31 cellular contexts compared by ENCODE assay signal in the genomic region with DNA sequence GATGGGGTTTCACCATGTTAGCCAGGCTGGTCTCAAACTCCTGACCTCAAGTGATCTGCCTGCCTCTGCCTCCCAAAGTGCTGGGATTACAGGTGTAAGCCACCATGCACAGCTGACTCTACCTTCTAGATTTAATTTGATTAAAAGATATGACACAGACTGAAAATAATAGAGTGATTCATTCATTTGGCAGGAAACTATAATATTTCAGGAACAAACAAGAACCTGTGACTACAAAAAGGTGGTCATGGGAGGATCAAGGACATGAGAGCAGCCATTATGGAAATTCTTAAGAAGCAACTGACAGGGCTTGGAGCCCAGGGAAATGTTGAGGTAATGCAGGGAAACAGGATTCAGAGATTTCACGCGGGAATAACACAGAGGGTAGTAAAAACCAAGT.
DNase-seq lines count a peak whose midpoint lies in the region; ATAC-seq, FAIRE-seq and TF ChIP-seq lines count a peak whose summit lies in the region.
"Had no signal": no experiment of that assay in that cellular context is flagged by ENCODE, and none has a peak within 500 bp of the region (broad histone marks: within the 10 kb centered on the region; RNA-seq: fewer than 3 reads in every experiment).

No MANE protein-coding gene starts in this region.

- H3K4me3 ChIP-seq in PC-3 (ENCODE audit: low read length) (no peak overlapping the region), bronchial epithelial cell (ENCODE audit: low read depth, low read length) (no peak overlapping the region)
- H3K4me3 ChIP-seq: A549; BLaER1; BLaER1 treated with 17β-estradiol and CSF1 and Interleukin-3, amounts not matched to agents 10 nM and 100 nM had no signal

- no peaks in the 10 kb centered on the region for H3F3A ChIP-seq in PC-3 (ENCODE audit: low read length, unreplicated experiment)

- H3K27ac ChIP-seq in PC-3 (ENCODE audit: low read length): no peak overlapping the region
- H3K27ac ChIP-seq: 22Rv1; A549; BLaER1; BLaER1 treated with 17β-estradiol and CSF1 and Interleukin-3, amounts not matched to agents 10 nM and 100 nM; C4-2B had no signal

- BruUV-seq in PC-3 (replicated peaks; lab: Mats Ljungman, UMichigan): no TSS peak

- H3K27me3 ChIP-seq in PC-3 (ENCODE audit: low read length) (no peaks in the 10 kb centered on the region), bronchial epithelial cell (ENCODE audit: control insufficient read depth, insufficient read depth, low read length) (no peaks in the 10 kb centered on the region)
- H3K27me3 ChIP-seq: BE2C, BLaER1 had no signal

- intact Hi-C loops in PC-3 (cut with micrococcal nuclease): no loop called here

- peaks cover 9% of the 10 kb centered on the region for H3K9me3 ChIP-seq in PC-3 (ENCODE audit: low read length)
- H3K9me3 ChIP-seq: A549, BE2C, Caco-2 had no signal

- no peak for TF ChIP-seq CTCF in PC-3 (conservative IDR thresholded peaks at IDR 0.05; ENCODE audit: low read depth, low read length)
- TF ChIP-seq CTCF in bronchial epithelial cell (IDR thresholded peaks at IDR 0.05; ENCODE audit: insufficient read depth, low read length, severe bottlenecking): no peak

- H3K9ac ChIP-seq in PC-3 (ENCODE audit: low read length): no peak overlapping the region
- H3K9ac ChIP-seq: BLaER1; BLaER1 treated with 17β-estradiol and CSF1 and Interleukin-3, amounts not matched to agents 10 nM and 100 nM had no signal

- POLR2A ChIA-PET in PC-3 (lab: Charles Lee; ENCODE audit: unreplicated experiment): no interaction called here

- H3K9me2 ChIP-seq in PC-3 (replicated peaks; ENCODE audit: low read length): no peaks in the 10 kb centered on the region

- H3K4me1 ChIP-seq in PC-3 (ENCODE audit: insufficient read depth, low read length): no peaks in the 10 kb centered on the region
- H3K4me1 ChIP-seq: A549, BE2C, BLaER1, Caco-2 had no signal

- no peaks in the 10 kb centered on the region for H3K36me3 ChIP-seq in PC-3 (ENCODE audit: low read depth, low read length)
- H3K36me3 ChIP-seq in bronchial epithelial cell (ENCODE audit: control insufficient read depth, insufficient read depth, low read length): no peaks in the 10 kb centered on the region
- H3K36me3 ChIP-seq: BE2C; BLaER1; BLaER1 treated with 17β-estradiol and CSF1 and Interleukin-3, amounts not matched to agents 10 nM and 100 nM had no signal

- peak; percentile 51 for ATAC-seq in PC-3
- ATAC-seq in GM21619 (IDR thresholded peaks at IDR 0.05; ENCODE audit: unreplicated experiment): no peak
- ATAC-seq: A549; CD8-positive, alpha-beta T cell had no signal

- H2AFZ ChIP-seq in PC-3 (ENCODE audit: low read length): no peak overlapping the region

- no peak for FAIRE-seq in bronchial epithelial cell (lab: Jason Lieb, UNC)
- FAIRE-seq: A204.1, A549, D721Med had no signal

- CTCF ChIA-PET in PC-3 (lab: Charles Lee): no interaction called here

- H3K79me2 ChIP-seq in PC-3 (ENCODE audit: low read length): no peaks in the 10 kb centered on the region

- H3K4me2 ChIP-seq in PC-3 (ENCODE audit: low read length): no peak overlapping the region
- H3K4me2 ChIP-seq: A549, BLaER1 had no signal

- peak; percentile 58 for DNase-seq in PC-3
- peak; percentile 1 for DNase-seq in bronchial epithelial cell (ENCODE audit: low read depth)
- DNase-seq in activated CD8-positive, alpha-beta memory T cell treated with anti-CD3 and anti-CD28 coated beads for 24 hours: no peak
- DNase-seq: 8988T; ACHN; AML-193; BE2C; C1 segment of cervical spinal cord; Caco-2; Calu3; CD4-positive, alpha-beta memory T cell; CD4-positive, alpha-beta T cell; CD4-positive, CD25-positive, alpha-beta regulatory T cell; CD8-positive, alpha-beta memory T cell; CD8-positive, alpha-beta T cell; COR-L47; DMS 273 treated with DMSO at 0.1 percent for 48 hours; DMS153; DMS53; DMS79; DMS79 treated with DMSO at 0.1 percent for 48 hours; DND-41; EL had no signal

- no peaks in the 10 kb centered on the region for H4K20me1 ChIP-seq in PC-3 (ENCODE audit: low read length)
- H4K20me1 ChIP-seq: BLaER1 had no signal
